In the genomic region with DNA sequence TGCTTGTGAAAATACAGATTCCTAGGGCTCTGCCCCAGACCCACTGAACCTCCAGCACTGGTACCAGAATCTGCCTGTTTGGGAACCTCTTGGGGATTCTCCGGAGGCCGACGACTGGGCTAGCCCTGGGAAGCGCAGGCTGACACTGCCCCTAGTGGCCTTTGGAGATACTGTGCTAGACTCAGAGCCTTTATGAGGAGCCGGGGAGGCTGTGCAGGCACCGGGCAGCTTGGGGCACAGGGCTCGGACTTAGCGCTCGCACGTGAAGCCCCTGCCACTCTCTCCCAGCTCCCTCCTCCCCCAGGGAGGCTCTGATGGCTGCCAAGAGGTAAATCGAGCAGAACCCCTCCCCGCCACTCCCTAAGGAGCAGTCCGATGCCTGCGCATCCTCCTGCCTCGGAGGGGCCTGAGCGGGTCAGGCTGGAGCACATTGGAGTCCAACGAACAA, we compare ENCODE assay signal across 8 cellular contexts.
A peak's percentile ranks its signal among the peaks of the same experiment; 100 is the strongest.
DNase-seq lines count a peak whose midpoint lies in the region; ATAC-seq and TF ChIP-seq lines count a peak whose summit lies in the region.

No MANE protein-coding gene starts in this region.

- H3K36me3 Mint-ChIP-seq in activated B cell treated with CpG ODN at 0.5 μM for 24 hours (ENCODE audit: low read depth) (no peaks in the 10 kb centered on the region), nephron (ENCODE audit: low read depth) (no peaks in the 10 kb centered on the region)
- no peaks in the 10 kb centered on the region for H3K36me3 Mint-ChIP-seq in T-helper 2 cell treated with Interferon-gamma antibody and Interleukin-4, amounts not matched to agents 5 μg/mL and 100 μg/mL, for 36 hours (ENCODE audit: low read depth)

- no peak overlapping the region for H3K27ac Mint-ChIP-seq in activated B cell treated with CpG ODN at 0.5 μM for 24 hours
- no peak overlapping the region for H3K27ac Mint-ChIP-seq in nephron
- no peak overlapping the region for H3K27ac Mint-ChIP-seq in T-helper 2 cell treated with Interferon-gamma antibody and Interleukin-4, amounts not matched to agents 5 μg/mL and 100 μg/mL, for 36 hours

- no peaks in the 10 kb centered on the region for H3K36me3 ChIP-seq in HEK293 (ENCODE audit: control insufficient read depth in 2 of 2, insufficient read depth in 1 of 2, low read length in 2 of 2)

- peak; percentile 37 for ATAC-seq in activated B cell treated with CpG ODN at 0.5 μM for 24 hours (ENCODE audit: low read depth)

- H3K4me3 Mint-ChIP-seq in activated B cell treated with CpG ODN at 0.5 μM for 24 hours (no peak overlapping the region), nephron (no peak overlapping the region)
- no peak overlapping the region for H3K4me3 Mint-ChIP-seq in T-helper 2 cell treated with Interferon-gamma antibody and Interleukin-4, amounts not matched to agents 5 μg/mL and 100 μg/mL, for 36 hours

- intact Hi-C loops in activated B cell treated with CpG ODN at 0.5 μM for 24 hours (cut with micrococcal nuclease) = loop anchor here (1.0 to 5.0 kb wide), 2 partner anchors 516 to 736 kb away; no protein-coding TSS in a partner anchor

- CTCF ChIA-PET in HEK293 (lab: Yijun Ruan, JAX) = interaction anchor here (0.5 to 1.4 kb wide), 10 partner anchors 18 to 733 kb away, joined by 3 to 4 read pairs (median 3); no protein-coding TSS in a partner anchor
- CTCF ChIA-PET in activated B cell treated with CpG ODN at 0.5 μM for 24 hours (lab: Charles Lee) = no interaction called here

- H3K9me3 Mint-ChIP-seq in activated B cell treated with CpG ODN at 0.5 μM for 24 hours (no peaks in the 10 kb centered on the region), nephron (no peaks in the 10 kb centered on the region)
- no peaks in the 10 kb centered on the region for H3K9me3 Mint-ChIP-seq in T-helper 2 cell treated with Interferon-gamma antibody and Interleukin-4, amounts not matched to agents 5 μg/mL and 100 μg/mL, for 36 hours

- TF ChIP-seq CTCF in 22Rv1 (IDR thresholded peaks at IDR 0.05) (peak; percentile 97), HEK293 (tag by site-specific recombination; IDR thresholded peaks at IDR 0.05) (peak; percentile 65), activated B cell treated with CpG ODN at 0.5 μM for 24 hours (IDR thresholded peaks at IDR 0.05) (no peak), nephron (IDR thresholded peaks at IDR 0.05; ENCODE audit: unreplicated experiment in 3 of 3) (peak; percentile 81 to 90 (median 82))

- H3K4me1 ChIP-seq in HEK293 (ENCODE audit: control insufficient read depth, insufficient read depth, low read length) = no peaks in the 10 kb centered on the region

- DNase-seq in GM03348 (ENCODE audit: low spot score) (peak; percentile 83), NCI-H1092 (lab: John Stamatoyannopoulos, UW) (peak; percentile 81), activated B cell treated with CpG ODN at 0.5 μM for 24 hours (no peak), fibroblast of the conjunctiva (ENCODE audit: low read depth) (peak; percentile 36)
- no peak for DNase-seq in T-helper 2 cell treated with Interferon-gamma antibody and Interleukin-4, amounts not matched to agents 5 μg/mL and 100 μg/mL, for 36 hours (ENCODE audit: low spot score)

- H3K27me3 Mint-ChIP-seq in activated B cell treated with CpG ODN at 0.5 μM for 24 hours (peaks cover 3% of the 10 kb centered on the region), nephron (ENCODE audit: low read depth) (peaks cover 14% of the 10 kb centered on the region)
- H3K27me3 Mint-ChIP-seq in T-helper 2 cell treated with Interferon-gamma antibody and Interleukin-4, amounts not matched to agents 5 μg/mL and 100 μg/mL, for 36 hours (ENCODE audit: low read depth) = no peaks in the 10 kb centered on the region

- no peak overlapping the region for H3K27ac ChIP-seq in 22Rv1
- H3K27ac ChIP-seq in HEK293 (ENCODE audit: extremely low read depth, low read depth, low read length) = no peak overlapping the region

- H3K4me1 Mint-ChIP-seq in activated B cell treated with CpG ODN at 0.5 μM for 24 hours (no peaks in the 10 kb centered on the region), nephron (peaks cover 21% of the 10 kb centered on the region)
- peaks cover 3% of the 10 kb centered on the region for H3K4me1 Mint-ChIP-seq in T-helper 2 cell treated with Interferon-gamma antibody and Interleukin-4, amounts not matched to agents 5 μg/mL and 100 μg/mL, for 36 hours (ENCODE audit: low read depth)

- no peak overlapping the region for H3K4me3 ChIP-seq in HEK293 (ENCODE audit: low read depth, low read length)

- POLR2A ChIA-PET in HEK293 (lab: Yijun Ruan, JAX) = no interaction called here
- POLR2A ChIA-PET in activated B cell treated with CpG ODN at 0.5 μM for 24 hours (lab: Charles Lee) = no interaction called here

- H3K9me3 ChIP-seq in HEK293 (ENCODE audit: control insufficient read depth, insufficient read depth, low read depth, low read length) = no peaks in the 10 kb centered on the region

TF ChIP-seq in HEK293, 187 proteins besides CTCF, POLR2A, EP300 and RAD21:
- TF ChIP-seq ZNF560 (tag by site-specific recombination; IDR thresholded peaks at IDR 0.05; ENCODE audit: borderline replicate concordance) (no peak), ZSCAN30 (tag by site-specific recombination; IDR thresholded peaks at IDR 0.05) (0 out of 2 replicates have a peak, but pooled peaks have one; percentile 20), ZSCAN16 (tag by site-specific recombination; IDR thresholded peaks at IDR 0.05) (no peak), ZNF549 (tag by site-specific recombination; IDR thresholded peaks at IDR 0.05) (peak; percentile 85), ZNF521 (tag by site-specific recombination; IDR thresholded peaks at IDR 0.05) (no peak), ZNF792 (tag by site-specific recombination; IDR thresholded peaks at IDR 0.05) (no peak), KLF16 (tag by site-specific recombination; IDR thresholded peaks at IDR 0.05) (no peak), ZNF140 (tag by site-specific recombination; IDR thresholded peaks at IDR 0.05) (no peak), ZNF2 (tag by site-specific recombination; IDR thresholded peaks at IDR 0.05) (peak; percentile 65; the same call in 1 of the 2 replicates)

Comparison
In these comparisons a context has a peak if more than half of its experiments do, and no peak if none do; other contexts are left out.
1. DNase-seq: peak in GM03348 (single experiment), NCI-H1092 (single experiment) and fibroblast of the conjunctiva (single experiment); none in activated B cell treated with CpG ODN at 0.5 μM for 24 hours (single experiment) and T-helper 2 cell treated with Interferon-gamma antibody and Interleukin-4, amounts not matched to agents 5 μg/mL and 100 μg/mL, for 36 hours (single experiment).